In genomic region chr4:67635331-67635730, GRCh38 we compare ENCODE assay signal across 16 cellular contexts.
A peak's percentile ranks its signal among the peaks of the same experiment; 100 is the strongest.
DNase-seq lines count a peak whose midpoint lies in the region; ATAC-seq and TF ChIP-seq lines count a peak whose summit lies in the region.
"Had no signal": no experiment of that assay in that cellular context is flagged by ENCODE, and none has a peak within 500 bp of the region (broad histone marks: within the 10 kb centered on the region; RNA-seq: fewer than 3 reads in every experiment).

No MANE protein-coding gene starts in this region.

- peaks cover 57% of the 10 kb centered on the region for H3K36me3 ChIP-seq in PC-3 (ENCODE audit: low read depth, low read length)

- no peaks in the 10 kb centered on the region for H3K27me3 ChIP-seq in PC-3 (ENCODE audit: low read length)

- H3K27ac ChIP-seq in PC-3 (ENCODE audit: low read length) (no peak overlapping the region), caudate nucleus (ENCODE audit: low read depth, low read length) (peak overlapping the region; percentile 69), temporal lobe (ENCODE audit: low read depth, low read length) (peak overlapping the region; percentile 63)
- H3K27ac ChIP-seq: C4-2B, HL-60 had no signal

- H3K4me2 ChIP-seq in PC-3 (ENCODE audit: low read length), result no peak overlapping the region
- H3K4me2 ChIP-seq: GM23338 had no signal

- H3K4me1 Mint-ChIP-seq in activated T-helper 17 cell treated with anti-CD3 and anti-CD28 coated beads, Interleukin-2, amount 50 U/mL, for 72 hours, result no peaks in the 10 kb centered on the region
- H3K4me1 Mint-ChIP-seq: GM23338, H9 had no signal

- H2AFZ ChIP-seq in PC-3 (ENCODE audit: low read length), result no peak overlapping the region
- H2AFZ ChIP-seq: GM23338 had no signal

- CTCF ChIA-PET in PC-3 (lab: Charles Lee), result no interaction called here

- H3K4me3 Mint-ChIP-seq in activated T-helper 17 cell treated with anti-CD3 and anti-CD28 coated beads, Interleukin-2, amount 50 U/mL, for 72 hours, result no peak overlapping the region
- H3K4me3 Mint-ChIP-seq: B cell; CD4-positive, alpha-beta memory T cell; GM23338; H9 had no signal

- no peaks in the 10 kb centered on the region for H3K79me2 ChIP-seq in PC-3 (ENCODE audit: low read length)

- intact Hi-C loops in PC-3 (cut with micrococcal nuclease), result no loop called here

- no peaks in the 10 kb centered on the region for H4K20me1 ChIP-seq in PC-3 (ENCODE audit: low read length)

- no peaks in the 10 kb centered on the region for H3F3A ChIP-seq in PC-3 (ENCODE audit: low read length, unreplicated experiment)

- H3K9me2 ChIP-seq in PC-3 (replicated peaks; ENCODE audit: low read length), result no peaks in the 10 kb centered on the region

- no peak overlapping the region for H3K9ac ChIP-seq in PC-3 (ENCODE audit: low read length)

- ATAC-seq in PC-3 (peak; percentile 23), HG02798 (IDR thresholded peaks at IDR 0.05; ENCODE audit: poor library complexity, unreplicated experiment) (no peak)
- ATAC-seq in activated T-helper 17 cell treated with anti-CD3 and anti-CD28 coated beads, Interleukin-2, amount 50 U/mL, for 72 hours (replicated peaks), result no peak
- ATAC-seq: GM12878, GM23338 had no signal

- H3K4me3 ChIP-seq in PC-3 (ENCODE audit: low read length), result no peak overlapping the region
- H3K4me3 ChIP-seq: GM12878, GM23338 had no signal

- no peak overlapping the region for H3K27ac Mint-ChIP-seq in activated T-helper 17 cell treated with anti-CD3 and anti-CD28 coated beads, Interleukin-2, amount 50 U/mL, for 72 hours
- H3K27ac Mint-ChIP-seq: B cell, GM23338, H9 had no signal

- TF ChIP-seq CTCF in PC-3 (conservative IDR thresholded peaks at IDR 0.05; ENCODE audit: low read depth, low read length), result no peak

- H3K9me3 ChIP-seq in PC-3 (ENCODE audit: low read length), result no peaks in the 10 kb centered on the region

- no peaks in the 10 kb centered on the region for H3K27me3 Mint-ChIP-seq in activated T-helper 17 cell treated with anti-CD3 and anti-CD28 coated beads, Interleukin-2, amount 50 U/mL, for 72 hours
- H3K27me3 Mint-ChIP-seq: B cell; CD4-positive, alpha-beta memory T cell had no signal

- no TSS peak for BruUV-seq in PC-3 (replicated peaks; lab: Mats Ljungman, UMichigan)

- no peaks in the 10 kb centered on the region for H3K9me3 Mint-ChIP-seq in activated T-helper 17 cell treated with anti-CD3 and anti-CD28 coated beads, Interleukin-2, amount 50 U/mL, for 72 hours
- H3K9me3 Mint-ChIP-seq: CD4-positive, alpha-beta memory T cell had no signal

- no peak for DNase-seq in PC-3
- DNase-seq in caudate nucleus (lab: John Stamatoyannopoulos, UW), result no peak
- DNase-seq in midbrain (lab: John Stamatoyannopoulos, UW), result peak; percentile 31
- no peak for DNase-seq in SKM-1 (lab: John Stamatoyannopoulos, UW; ENCODE audit: unreplicated experiment)
- DNase-seq: 8988T; CD4-positive, alpha-beta memory T cell; DMS79; H9 had no signal

- 0 out of 2 replicates have a peak, but pooled peaks cover 8% of the 10 kb centered on the region for H3K4me1 ChIP-seq in PC-3 (ENCODE audit: insufficient read depth, low read length)

- peaks cover 93% of the 10 kb centered on the region for H3K36me3 Mint-ChIP-seq in activated T-helper 17 cell treated with anti-CD3 and anti-CD28 coated beads, Interleukin-2, amount 50 U/mL, for 72 hours (ENCODE audit: low read depth)

- POLR2A ChIA-PET in PC-3 (lab: Charles Lee; ENCODE audit: unreplicated experiment), result no interaction called here
